In the genomic region with DNA sequence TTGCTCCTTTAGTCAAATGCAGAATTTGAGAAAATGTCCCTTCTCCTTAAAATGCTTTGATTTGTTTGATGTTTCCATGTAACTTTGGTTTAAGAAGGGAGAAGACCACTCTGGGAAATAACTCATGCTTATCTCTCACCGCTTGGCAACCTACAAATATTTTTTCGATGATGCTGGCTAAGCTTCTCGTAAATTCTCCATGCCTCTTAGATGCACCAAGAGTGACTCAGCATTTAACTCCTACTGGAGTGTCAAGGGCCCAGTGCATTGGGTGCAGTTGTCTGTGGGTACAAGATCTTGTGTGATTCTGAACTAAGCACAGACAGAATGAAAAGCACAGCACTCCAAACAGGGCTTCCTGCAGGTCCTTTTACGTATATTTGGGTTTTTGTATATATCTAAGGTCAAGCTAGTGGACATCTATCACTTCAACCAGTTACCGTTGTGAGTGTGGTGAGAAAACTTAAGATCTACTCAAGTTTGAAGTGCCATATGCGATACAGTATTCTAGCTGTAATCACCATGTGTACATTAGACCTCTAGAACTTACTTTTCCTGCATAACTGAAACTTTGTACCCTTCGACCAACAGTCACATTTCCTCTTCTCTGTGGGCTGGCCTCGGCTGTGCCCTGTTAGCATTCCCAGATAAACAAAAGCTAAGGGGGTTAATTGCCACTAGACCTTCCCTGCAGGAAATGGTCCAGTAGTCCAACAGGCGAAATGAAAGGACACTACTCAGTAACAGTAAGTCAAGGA, we compare ENCODE assay signal across 14 cellular contexts. TPM values are rescaled to one million over a fixed set of nuclear protein-coding genes. Genes with fewer than 3 reads are reported as not detected.
DNase-seq lines count a peak whose midpoint lies in the region; ATAC-seq, FAIRE-seq and TF ChIP-seq lines count a peak whose summit lies in the region.
"Had no signal": no experiment of that assay in that cellular context is flagged by ENCODE, and none has a peak within 500 bp of the region (broad histone marks: within the 10 kb centered on the region; RNA-seq: fewer than 3 reads in every experiment).

No MANE protein-coding gene starts in this region.

- peaks cover 4% of the 10 kb centered on the region for H3K9me3 Mint-ChIP-seq in activated T-cell treated with anti-CD3 and anti-CD28 coated beads, Interleukin-2, amount 50 U/mL, for 24 hours

- H3K4me3 Mint-ChIP-seq in activated T-cell treated with anti-CD3 and anti-CD28 coated beads, Interleukin-2, amount 50 U/mL, for 24 hours = no peak overlapping the region
- H3K4me3 Mint-ChIP-seq: activated CD4-positive, alpha-beta T cell treated with anti-CD3 and anti-CD28 coated beads for 36 hours; naive thymus-derived CD4-positive, alpha-beta T cell had no signal

- peak overlapping the region; percentile 46; the same call in 1 of the 2 replicates for H3K27ac ChIP-seq in SK-N-MC
- H3K27ac ChIP-seq in uterus = no peak overlapping the region
- H3K27ac ChIP-seq in pancreas = no peak overlapping the region

- TF ChIP-seq CTCF in fibroblast of mammary gland (conservative IDR thresholded peaks at IDR 0.05; ENCODE audit: control insufficient read depth, insufficient read depth, low read depth, low read length) (no peak), uterus (IDR thresholded peaks at IDR 0.05) (no peak), pancreas (IDR thresholded peaks at IDR 0.05) (no peak)

- DNase-seq in EH (ENCODE audit: low read depth) (peak; percentile 95), SK-N-MC (ENCODE audit: low read depth, low spot score) (no peak), fibroblast of mammary gland (ENCODE audit: low read depth) (peak; percentile 74), uterus (no peak), pancreas (no peak)
- no peak for DNase-seq in activated T-cell treated with anti-CD3 and anti-CD28 coated beads, Interleukin-2, amount 50 U/mL, for 24 hours
- DNase-seq: activated CD4-positive, alpha-beta T cell treated with anti-CD3 and anti-CD28 coated beads for 36 hours; DND-41; effector CD8-positive, alpha-beta T cell; naive thymus-derived CD4-positive, alpha-beta T cell; stimulated activated CD4-positive, alpha-beta T cell treated with anti-CD3 and anti-CD28 coated beads, Interleukin-15, amount 100 ng/mL, for 24 hours; stimulated activated naive CD4-positive, alpha-beta T cell had no signal

- no peaks in the 10 kb centered on the region for H3K36me3 Mint-ChIP-seq in activated T-cell treated with anti-CD3 and anti-CD28 coated beads, Interleukin-2, amount 50 U/mL, for 24 hours (ENCODE audit: low read depth)

- H3K27me3 Mint-ChIP-seq in activated T-cell treated with anti-CD3 and anti-CD28 coated beads, Interleukin-2, amount 50 U/mL, for 24 hours = peaks cover 3% of the 10 kb centered on the region

- no peak for ATAC-seq in GM21360 (IDR thresholded peaks at IDR 0.05; ENCODE audit: unreplicated experiment)
- ATAC-seq in pancreas = no peak
- ATAC-seq: activated CD4-positive, alpha-beta T cell treated with anti-CD3 and anti-CD28 coated beads for 36 hours; naive thymus-derived CD4-positive, alpha-beta T cell had no signal

- intact Hi-C loops in uterus (cut with DNase I; ENCODE audit: low total_unique reads) = no loop called here
- intact Hi-C loops in pancreas (cut with DNase I) = no loop called here

- H3K27me3 ChIP-seq in skeletal muscle satellite cell (ENCODE audit: control insufficient read depth, insufficient read depth, low read length) (no peaks in the 10 kb centered on the region), uterus (no peaks in the 10 kb centered on the region), pancreas (no peaks in the 10 kb centered on the region)

- no peak for FAIRE-seq in pancreas (lab: Jason Lieb, UNC)

- WGBS in pancreas, 2 donors = 61 to 78% methylated on average over 9 of the region's 9 CpGs

- H3K4me2 ChIP-seq in skeletal muscle satellite cell (ENCODE audit: low read length) = peak overlapping the region; percentile 57

- peaks cover 3% of the 10 kb centered on the region; the same call in 1 of the 2 replicates for H3K36me3 ChIP-seq in SK-N-MC (ENCODE audit: insufficient read depth, low read length)
- H3K36me3 ChIP-seq in skeletal muscle satellite cell (ENCODE audit: insufficient read depth, low read length) = no peaks in the 10 kb centered on the region
- no peaks in the 10 kb centered on the region for H3K36me3 ChIP-seq in uterus
- no peaks in the 10 kb centered on the region for H3K36me3 ChIP-seq in pancreas

- H3K9me3 ChIP-seq in SK-N-MC (ENCODE audit: low read depth, low read length) (no peaks in the 10 kb centered on the region; the same call in 1 of the 2 replicates), skeletal muscle satellite cell (replicated peaks; ENCODE audit: low read length) (peaks cover 7% of the 10 kb centered on the region), uterus (no peaks in the 10 kb centered on the region), pancreas (no peaks in the 10 kb centered on the region)

- no peaks in the 10 kb centered on the region for H3K4me1 Mint-ChIP-seq in activated T-cell treated with anti-CD3 and anti-CD28 coated beads, Interleukin-2, amount 50 U/mL, for 24 hours (ENCODE audit: low read depth)
- H3K4me1 Mint-ChIP-seq: activated CD4-positive, alpha-beta T cell treated with anti-CD3 and anti-CD28 coated beads for 36 hours; naive thymus-derived CD4-positive, alpha-beta T cell had no signal

- no peak overlapping the region for H3K27ac Mint-ChIP-seq in activated T-cell treated with anti-CD3 and anti-CD28 coated beads, Interleukin-2, amount 50 U/mL, for 24 hours
- H3K27ac Mint-ChIP-seq: activated CD4-positive, alpha-beta T cell treated with anti-CD3 and anti-CD28 coated beads for 36 hours; naive thymus-derived CD4-positive, alpha-beta T cell had no signal

- no peak for TF ChIP-seq POLR2A in uterus (IDR thresholded peaks at IDR 0.05)

- H3K9ac ChIP-seq in SK-N-MC (ENCODE audit: insufficient read length) (no peak overlapping the region), skeletal muscle satellite cell (ENCODE audit: low read depth, low read length) (peak overlapping the region; percentile 6)

- H3K4me1 ChIP-seq in skeletal muscle satellite cell (ENCODE audit: control insufficient read depth, insufficient read depth, low read length) = peaks cover 22% of the 10 kb centered on the region
- peaks cover 6 to 10% of the 10 kb centered on the region in 2 donors for H3K4me1 ChIP-seq in uterus
- no peaks in the 10 kb centered on the region for H3K4me1 ChIP-seq in pancreas

- H3K4me3 ChIP-seq in SK-N-MC = no peak overlapping the region
- H3K4me3 ChIP-seq in fibroblast of mammary gland (ENCODE audit: control insufficient read depth, low read depth, low read length) = no peak overlapping the region
- no peak overlapping the region for H3K4me3 ChIP-seq in skeletal muscle satellite cell (ENCODE audit: low read length)
- no peak overlapping the region for H3K4me3 ChIP-seq in uterus
- no peak overlapping the region for H3K4me3 ChIP-seq in pancreas

RNA-seq across cellular contexts. Expression of a gene that starts 55.8 kb away (rescaled TPM):
- total RNA-seq in skeletal muscle satellite cell (2012; rRNA removed) = 25.6 and 40.2 TPM in 2 replicates
- total RNA-seq in uterus = 100 to 1,000 TPM in 3 of 4 donors, 10 to 100 TPM in 1; 73.0 to 223 (median 152) TPM
- 10 to 100 TPM; 38.7 to 93.0 (median 62.4) TPM for total RNA-seq in pancreas
- 100 to 1,000 TPM; 285 to 301 TPM for polyA plus RNA-seq in pancreas

Comparison
In these comparisons a context has a peak if more than half of its experiments do, and no peak if none do; other contexts are left out.
1. DNase-seq: peak in EH (single experiment) and fibroblast of mammary gland (single experiment); none in SK-N-MC (single experiment), activated T-cell treated with anti-CD3 and anti-CD28 coated beads, Interleukin-2, amount 50 U/mL, for 24 hours (single experiment), uterus (0 of 2) and pancreas (0 of 6).